1 cellular context compared by ENCODE assay signal in the genomic region with DNA sequence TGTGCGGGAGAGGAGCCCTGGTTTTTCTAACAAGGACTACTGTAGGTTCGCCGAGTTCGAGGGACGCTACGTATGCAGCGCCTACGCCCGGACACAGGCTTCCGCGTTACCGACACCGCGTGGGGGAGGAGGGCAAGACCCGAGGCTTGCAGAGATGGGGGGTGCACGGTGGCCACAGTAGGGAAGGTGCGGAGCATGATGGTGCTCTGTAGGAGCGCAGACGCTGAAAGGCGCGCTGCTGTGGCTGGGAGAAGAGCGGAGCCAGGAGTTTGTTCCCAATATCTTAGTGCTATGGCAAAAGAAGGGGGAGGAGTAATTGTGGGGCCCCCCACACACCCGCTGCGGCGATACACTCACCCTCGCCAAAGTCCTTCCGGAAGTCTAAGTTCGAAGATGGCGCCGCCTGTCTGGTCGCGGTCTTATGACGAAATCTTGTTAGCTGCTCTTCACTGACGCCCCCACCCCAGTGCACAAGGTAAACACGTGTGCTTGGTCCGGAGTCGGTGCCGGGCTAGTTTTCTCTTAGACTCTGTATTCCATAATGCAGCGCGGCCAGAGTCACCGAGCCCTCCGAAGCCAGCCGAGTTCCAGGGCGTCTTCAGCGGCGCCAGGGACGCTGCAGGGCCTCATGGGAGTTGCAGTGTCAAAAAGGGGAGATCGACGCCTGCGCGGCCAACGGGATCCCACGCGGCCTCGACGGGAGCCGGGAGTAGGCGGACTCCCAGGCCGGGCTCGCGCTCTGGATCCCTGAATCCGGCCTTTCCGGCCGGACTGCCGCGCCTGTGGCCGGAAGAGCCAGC.
TF ChIP-seq lines count a peak whose summit lies in the region.

Gene GTF3C2, minus strand, starts transcription at position 383 of the 800 bp plus-strand sequence. CDS start 13,210 bp downstream, outside the sequence.

TF ChIP-seq in H1, 55 proteins besides CTCF, POLR2A, EP300 and RAD21 (continued from another document):
- TF ChIP-seq SP4 (IDR thresholded peaks at IDR 0.05; ENCODE audit: low read length) (0 out of 2 replicates have a peak, but pooled peaks have one; percentile 29), EZH2 (IDR thresholded peaks at IDR 0.05; ENCODE audit: low read depth, low read length, severe bottlenecking) (no peak), JUND (IDR thresholded peaks at IDR 0.05; ENCODE audit: low read length) (no peak), TAF1 (IDR thresholded peaks at IDR 0.05; ENCODE audit: low read depth, low read length) (peak; percentile 78), YY1 (IDR thresholded peaks at IDR 0.05; ENCODE audit: low read depth, low read length) (peak; percentile 96), CHD2 (IDR thresholded peaks at IDR 0.05; ENCODE audit: low read length) (peak; percentile 76; the same call in 1 of the 2 replicates), CBX8 (IDR thresholded peaks at IDR 0.05; ENCODE audit: borderline replicate concordance, low read depth, low read length) (no peak), RXRA (IDR thresholded peaks at IDR 0.05; ENCODE audit: insufficient read depth, low read depth, low read length) (no peak), EGR1 (IDR thresholded peaks at IDR 0.05; ENCODE audit: borderline replicate concordance, low read depth, low read length) (peak; percentile 40; the same call in 1 of the 2 replicates), POLR2AphosphoS5 (IDR thresholded peaks at IDR 0.05; ENCODE audit: low read depth, low read length) (peak; percentile 87)
